In the genomic region with DNA sequence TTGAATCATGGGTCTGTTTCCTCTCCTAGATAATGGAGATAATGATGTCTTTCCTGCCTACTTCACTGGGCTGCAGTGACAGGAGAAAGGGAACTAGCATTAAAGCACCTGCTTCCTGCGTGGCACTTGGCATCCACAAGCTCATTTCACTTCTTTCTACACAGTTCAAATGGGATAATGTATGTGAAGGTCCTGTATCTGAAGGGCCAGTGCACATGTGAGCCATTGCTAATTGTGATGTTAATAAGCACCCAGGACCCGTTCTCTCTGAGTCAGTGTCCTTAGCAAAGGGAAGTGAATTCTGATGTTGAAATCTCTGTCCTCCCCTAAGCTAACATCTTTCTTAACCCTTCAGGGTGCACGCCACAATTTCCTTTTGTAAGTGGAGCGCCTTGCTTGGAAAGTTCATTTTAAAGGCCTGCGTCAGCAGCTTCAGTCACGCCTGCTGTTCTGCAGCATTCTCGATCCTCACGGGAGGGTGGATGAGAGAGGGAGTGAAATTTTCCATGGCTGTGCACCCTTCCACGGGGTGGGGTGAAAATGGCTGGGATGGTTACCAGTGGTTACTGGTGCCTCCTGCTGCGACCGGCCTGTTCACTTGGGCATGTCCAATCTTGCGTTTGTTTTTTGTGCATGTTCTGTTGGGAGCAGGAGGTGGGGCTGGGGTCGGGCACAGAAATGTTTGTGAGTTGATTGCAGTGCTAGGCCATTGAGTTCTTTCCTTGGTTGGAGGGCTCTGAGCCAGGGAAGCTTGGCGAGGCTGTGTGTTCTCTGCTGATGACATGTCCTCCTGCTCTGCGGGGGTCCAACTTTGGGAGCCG, we compare ENCODE assay signal across 8 cellular contexts. TPM values are rescaled to one million over a fixed set of nuclear protein-coding genes. Genes with fewer than 3 reads are reported as not detected.
DNase-seq lines count a peak whose midpoint lies in the region; TF ChIP-seq lines count a peak whose summit lies in the region.

No MANE protein-coding gene starts in this region.

- H3K27me3 ChIP-seq in thymus (ENCODE audit: control insufficient read depth, insufficient read depth) = no peaks in the 10 kb centered on the region

- 71% methylated on average over 16 of the region's 16 CpGs for WGBS in thymus

- H3K36me3 ChIP-seq in thymus (ENCODE audit: control insufficient read depth, insufficient read depth) = peaks cover 10% of the 10 kb centered on the region

- H3K4me3 ChIP-seq in thymus (ENCODE audit: low read length) = no peak overlapping the region

- H3K4me1 ChIP-seq in thymus (ENCODE audit: control insufficient read depth, insufficient read depth, low read length) = peaks cover 51% of the 10 kb centered on the region

- DNase-seq in CD1c-positive myeloid dendritic cell (ENCODE audit: extremely low spot score) (peak; percentile 91), NCI-H1105 treated with DMSO at 0.1 percent for 48 hours (lab: John Stamatoyannopoulos, UW) (peak; percentile 75), brain pericyte (ENCODE audit: low read depth, low spot score) (peak; percentile 79), kidney tubule cell (ENCODE audit: low spot score) (peak; percentile 79), GM20000 (ENCODE audit: low spot score) (no peak), NCI-H2107 treated with DMSO at 0.1 percent for 48 hours (lab: John Stamatoyannopoulos, UW; ENCODE audit: unreplicated experiment) (no peak), SHP77 (lab: John Stamatoyannopoulos, UW) (no peak)

- peak overlapping the region; percentile 76 for H3K27ac ChIP-seq in thymus (ENCODE audit: low read depth)

- TF ChIP-seq CTCF in GM20000 (IDR thresholded peaks at IDR 0.05; ENCODE audit: extremely low read depth, missing control alignments) = no peak

- no peaks in the 10 kb centered on the region for H3K9me3 ChIP-seq in thymus (ENCODE audit: control insufficient read depth)

RNA-seq across cellular contexts. Expression of a gene that starts 59.2 kb away (rescaled TPM):
- 33.7 TPM for polyA plus RNA-seq in thymus

Comparison
In these comparisons a context has a peak if more than half of its experiments do, and no peak if none do; other contexts are left out.
1. DNase-seq: peak in CD1c-positive myeloid dendritic cell (single experiment), NCI-H1105 treated with DMSO at 0.1 percent for 48 hours (single experiment), brain pericyte (single experiment) and kidney tubule cell (single experiment); none in GM20000 (single experiment), NCI-H2107 treated with DMSO at 0.1 percent for 48 hours (single experiment) and SHP77 (0 of 2).